ENCODE assay signal across 12 cellular contexts in the genomic region with DNA sequence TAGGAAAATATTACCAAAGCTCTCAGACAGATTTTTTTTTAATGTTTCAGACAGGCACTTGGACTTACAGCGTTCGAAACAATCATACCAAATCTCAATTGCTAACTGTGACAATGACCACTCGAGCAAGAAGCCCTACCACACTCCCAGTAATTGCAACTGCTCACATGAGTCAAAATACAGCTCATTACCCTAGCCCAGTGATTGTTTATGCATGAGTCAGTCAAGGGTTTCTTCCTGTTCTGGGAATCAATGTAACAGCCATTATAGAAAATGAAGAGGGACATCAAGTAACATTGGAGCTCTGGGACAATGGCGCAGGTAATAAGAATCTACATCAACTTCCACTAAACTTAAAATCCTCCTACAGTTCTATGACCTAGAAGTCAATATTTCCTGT. TPM values are rescaled to one million over a fixed set of nuclear protein-coding genes. Genes with fewer than 3 reads are reported as not detected.
A peak's percentile ranks its signal among the peaks of the same experiment; 100 is the strongest.
DNase-seq lines count a peak whose midpoint lies in the region; ATAC-seq, FAIRE-seq and TF ChIP-seq lines count a peak whose summit lies in the region.
"Had no signal": no experiment of that assay in that cellular context is flagged by ENCODE, and none has a peak within 500 bp of the region (broad histone marks: within the 10 kb centered on the region; RNA-seq: fewer than 3 reads in every experiment).

No MANE protein-coding gene starts in this region.

- H3K36me3 ChIP-seq in adipocyte (ENCODE audit: control insufficient read depth, insufficient read depth, low read length, severe bottlenecking) = no peaks in the 10 kb centered on the region
- H3K36me3 ChIP-seq: MG63 had no signal

- H3K4me3 Mint-ChIP-seq in activated T-cell treated with anti-CD3 and anti-CD28 coated beads, Interleukin-2, amount 50 U/mL, for 72 hours = no peak overlapping the region
- H3K4me3 Mint-ChIP-seq: CD4-positive, alpha-beta memory T cell; dendritic cell treated with granulocyte-macrophage colony-stimulating factor and Interleukin-4, amounts not matched to agents 40 ng/mL and 50 ng/mL, for 4 days; T-cell had no signal

- TF ChIP-seq CTCF in AG09319 (IDR thresholded peaks at IDR 0.05; ENCODE audit: low read depth, low read length) (no peak), GM13977 (IDR thresholded peaks at IDR 0.05; ENCODE audit: extremely low read depth, insufficient read depth, missing control alignments) (no peak)

- H3K36me3 Mint-ChIP-seq in activated T-cell treated with anti-CD3 and anti-CD28 coated beads, Interleukin-2, amount 50 U/mL, for 72 hours (ENCODE audit: insufficient read depth in 2 of 2) = no peaks in the 10 kb centered on the region
- H3K36me3 Mint-ChIP-seq: CD4-positive, alpha-beta memory T cell; T-cell had no signal

- H3K4me3 ChIP-seq in adipocyte (ENCODE audit: low read length) = no peak overlapping the region
- H3K4me3 ChIP-seq: MG63 had no signal

- no peak overlapping the region for H3K27ac Mint-ChIP-seq in activated T-cell treated with anti-CD3 and anti-CD28 coated beads, Interleukin-2, amount 50 U/mL, for 72 hours
- H3K27ac Mint-ChIP-seq: CD4-positive, alpha-beta memory T cell; dendritic cell treated with granulocyte-macrophage colony-stimulating factor and Interleukin-4, amounts not matched to agents 40 ng/mL and 50 ng/mL, for 4 days; T-cell had no signal

- no peaks in the 10 kb centered on the region for H3K27me3 ChIP-seq in adipocyte (replicated peaks; ENCODE audit: control insufficient read depth, insufficient read depth, low read length)
- H3K27me3 ChIP-seq: MG63 had no signal

- H3K9me3 ChIP-seq in adipocyte (ENCODE audit: control insufficient read depth, low read length) = no peaks in the 10 kb centered on the region
- H3K9me3 ChIP-seq: MG63 had no signal

- H3K9me3 Mint-ChIP-seq in activated T-cell treated with anti-CD3 and anti-CD28 coated beads, Interleukin-2, amount 50 U/mL, for 72 hours = no peaks in the 10 kb centered on the region
- H3K9me3 Mint-ChIP-seq: CD4-positive, alpha-beta memory T cell; dendritic cell treated with granulocyte-macrophage colony-stimulating factor and Interleukin-4, amounts not matched to agents 40 ng/mL and 50 ng/mL, for 4 days; T-cell had no signal

- no peak for ATAC-seq in activated T-cell treated with anti-CD3 and anti-CD28 coated beads, Interleukin-2, amount 50 U/mL, for 72 hours (replicated peaks in 1 of 2)
- no peak for ATAC-seq in GM18502 (IDR thresholded peaks at IDR 0.05; ENCODE audit: poor library complexity, unreplicated experiment)
- ATAC-seq: T-cell had no signal

- H3K4me1 Mint-ChIP-seq in activated T-cell treated with anti-CD3 and anti-CD28 coated beads, Interleukin-2, amount 50 U/mL, for 72 hours (ENCODE audit: low read depth) = no peaks in the 10 kb centered on the region
- H3K4me1 Mint-ChIP-seq: CD4-positive, alpha-beta memory T cell; T-cell had no signal

- DNase-seq in AG09319 (ENCODE audit: extremely low read depth, low read depth) = peak; percentile 11
- DNase-seq in KBM-7 = peak; percentile 21
- peak; percentile 56 for DNase-seq in adipocyte (ENCODE audit: low read depth)
- no peak for DNase-seq in activated T-cell treated with anti-CD3 and anti-CD28 coated beads, Interleukin-2, amount 50 U/mL, for 72 hours
- DNase-seq in GM13977 (ENCODE audit: low spot score) = no peak
- DNase-seq in T-helper 1 cell = no peak
- DNase-seq: CD4-positive, alpha-beta memory T cell; MG63; T-cell had no signal

- H3K9ac ChIP-seq in adipocyte (ENCODE audit: low read length) = no peak overlapping the region

- in situ Hi-C loops in KBM-7 (cut with MboI; ENCODE audit: low pct_unique_long_range_greater_than_20kb, low sequenced_read_pairs) (no loop called here), GM13977 (cut with MboI; ENCODE audit: low pct_unique_long_range_greater_than_20kb, low sequenced_read_pairs, unreplicated experiment) (no loop called here)

- no peaks in the 10 kb centered on the region for H3K27me3 Mint-ChIP-seq in activated T-cell treated with anti-CD3 and anti-CD28 coated beads, Interleukin-2, amount 50 U/mL, for 72 hours (ENCODE audit: low read depth)
- H3K27me3 Mint-ChIP-seq: CD4-positive, alpha-beta memory T cell; dendritic cell treated with granulocyte-macrophage colony-stimulating factor and Interleukin-4, amounts not matched to agents 40 ng/mL and 50 ng/mL, for 4 days; T-cell had no signal

- peak; percentile 90 for FAIRE-seq in islet of Langerhans (lab: Jason Lieb, UNC)

- H3K4me1 ChIP-seq in adipocyte (ENCODE audit: control insufficient read depth, insufficient read depth, low read length) = peaks cover 7% of the 10 kb centered on the region

RNA-seq across cellular contexts. Expression of gene SH3GLB1, which starts 56.1 kb away (rescaled TPM):
- 10 to 100 TPM; 74.3 to 77.9 TPM for total RNA-seq in activated T-cell treated with anti-CD3 and anti-CD28 coated beads, Interleukin-2, amount 50 U/mL, for 72 hours

Comparison
In these comparisons a context has a peak if more than half of its experiments do, and no peak if none do; other contexts are left out.
1. DNase-seq: peak in AG09319 (single experiment), KBM-7 (single experiment) and adipocyte (single experiment); none in activated T-cell treated with anti-CD3 and anti-CD28 coated beads, Interleukin-2, amount 50 U/mL, for 72 hours (0 of 2), GM13977 (single experiment) and T-helper 1 cell (0 of 5).